Comparison of ENCODE assay signal across 28 cellular contexts in the genomic region with DNA sequence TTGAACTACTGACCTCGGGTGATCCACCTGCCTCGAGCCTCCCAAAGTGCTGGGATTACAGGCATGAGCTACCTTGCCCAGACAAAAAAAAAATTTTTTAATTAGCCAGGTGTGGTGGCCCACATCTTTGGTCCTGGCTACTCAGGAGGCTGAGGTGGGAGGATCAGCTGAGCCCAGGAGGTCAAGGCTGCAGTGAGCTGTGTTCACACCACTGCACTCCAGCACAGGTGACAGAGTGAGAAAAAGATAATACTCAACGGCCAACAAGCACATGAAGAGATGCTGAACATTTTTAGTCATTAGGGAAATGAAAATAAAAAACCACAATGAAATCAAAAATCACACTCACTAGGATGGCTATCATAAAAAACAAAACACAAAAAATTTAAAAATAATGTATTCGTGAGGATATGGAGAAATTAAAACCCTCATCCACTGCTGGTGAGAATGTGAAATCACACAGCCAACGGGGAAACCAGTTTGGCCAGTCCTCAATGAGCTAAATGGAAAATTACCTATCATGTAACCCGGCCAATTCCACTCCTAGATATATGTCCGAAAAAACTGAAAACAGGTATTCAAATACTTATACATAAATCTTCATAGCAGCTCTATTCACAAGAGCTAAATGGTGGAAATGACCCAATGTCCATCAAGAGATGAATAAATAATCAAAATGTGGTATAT. TPM values are rescaled to one million over a fixed set of nuclear protein-coding genes. Genes with fewer than 3 reads are reported as not detected.
DNase-seq lines count a peak whose midpoint lies in the region; ATAC-seq and TF ChIP-seq lines count a peak whose summit lies in the region.
"Had no signal": no experiment of that assay in that cellular context is flagged by ENCODE, and none has a peak within 500 bp of the region (broad histone marks: within the 10 kb centered on the region; RNA-seq: fewer than 3 reads in every experiment).

No MANE protein-coding gene starts in this region.

- DNase-seq in left ventricle myocardium inferior, result no peak
- no peak for DNase-seq in heart right ventricle
- DNase-seq in chondrocyte (ENCODE audit: low spot score), result no peak
- no peak for DNase-seq in osteocyte (ENCODE audit: extremely low spot score, unreplicated experiment)
- no peak for DNase-seq in vagina (ENCODE audit: extremely low spot score in 2 of 2)
- DNase-seq: activated CD8-positive, alpha-beta T cell treated with anti-CD3 and anti-CD28 coated beads, Interleukin-2, amount 10 ng/mL, durations not matched to agents 7 days and 5 days; activated T-cell treated with anti-CD3 and anti-CD28 coated beads, Interleukin-2, amount 50 U/mL, for 4 hours; brain microvascular endothelial cell; DMS 273 treated with DMSO at 0.1 percent for 48 hours; foreskin melanocyte; GF-D8; H7; MG63; midbrain; NCI-H1694; NCI-H82; right cardiac atrium had no signal

- TF ChIP-seq POLR2A in vagina (IDR thresholded peaks at IDR 0.05), result no peak

- no peaks in the 10 kb centered on the region for H3K9me3 Mint-ChIP-seq in chondrocyte (ENCODE audit: low read depth)
- peaks cover 3% of the 10 kb centered on the region for H3K9me3 Mint-ChIP-seq in osteocyte (ENCODE audit: unreplicated experiment)
- H3K9me3 Mint-ChIP-seq: activated naive CD4-positive, alpha-beta T cell treated with anti-CD3 and anti-CD28 coated beads, Interleukin-2, amount 50 U/mL, for 24 hours; activated T-cell treated with anti-CD3 and anti-CD28 coated beads, Interleukin-2, amount 50 U/mL, for 4 hours; stimulated activated effector memory CD8-positive, alpha-beta T cell treated with anti-CD3 and anti-CD28 coated beads, Interleukin-12 subunit alpha, Interleukin-12 subunit beta, amount 100 ng/mL, for 72 hours had no signal

- H3K9me3 ChIP-seq in left ventricle myocardium inferior (replicated peaks) (no peaks in the 10 kb centered on the region), heart right ventricle (no peaks in the 10 kb centered on the region), vagina (no peaks in the 10 kb centered on the region)
- H3K9me3 ChIP-seq: MG63, SJSA1, tibial nerve had no signal

- ATAC-seq in heart right ventricle (no peak), HG03565 (IDR thresholded peaks at IDR 0.05; ENCODE audit: unreplicated experiment) (no peak), GM19397 (IDR thresholded peaks at IDR 0.05; ENCODE audit: unreplicated experiment) (no peak), HG02759 (IDR thresholded peaks at IDR 0.05; ENCODE audit: unreplicated experiment) (no peak)
- ATAC-seq: activated CD4-positive, CD25-positive, alpha-beta regulatory T cell treated with anti-CD3 and anti-CD28 coated beads, Interleukin-2, amount 50 U/mL, for 24 hours; activated CD8-positive, alpha-beta T cell treated with anti-CD3 and anti-CD28 coated beads, Interleukin-2, amount 10 ng/mL, durations not matched to agents 7 days and 5 days; activated T-cell treated with anti-CD3 and anti-CD28 coated beads, Interleukin-2, amount 50 U/mL, for 4 hours; Panc1; stimulated activated effector memory CD8-positive, alpha-beta T cell treated with anti-CD3 and anti-CD28 coated beads, Interleukin-12 subunit alpha, Interleukin-12 subunit beta, amount 100 ng/mL, for 72 hours had no signal

- H3K27ac ChIP-seq in left ventricle myocardium inferior (replicated peaks), result peak overlapping the region; percentile 21
- peak overlapping the region in 2 of 10 donors; percentile 22 to 57 for H3K27ac ChIP-seq in heart right ventricle
- H3K27ac ChIP-seq in vagina, result peak overlapping the region; percentile 18
- H3K27ac ChIP-seq: BLaER1 treated with 17β-estradiol and CSF1 and Interleukin-3, amounts not matched to agents 10 nM and 100 nM; neural progenitor cell; SJSA1 had no signal

- H3K4me3 Mint-ChIP-seq in chondrocyte (ENCODE audit: unreplicated experiment), result no peak overlapping the region
- no peak overlapping the region for H3K4me3 Mint-ChIP-seq in osteocyte (ENCODE audit: unreplicated experiment)
- H3K4me3 Mint-ChIP-seq: activated CD8-positive, alpha-beta T cell treated with anti-CD3 and anti-CD28 coated beads, Interleukin-2, amount 10 ng/mL, durations not matched to agents 7 days and 5 days; activated naive CD4-positive, alpha-beta T cell treated with anti-CD3 and anti-CD28 coated beads, Interleukin-2, amount 50 U/mL, for 24 hours; activated T-cell treated with anti-CD3 and anti-CD28 coated beads, Interleukin-2, amount 50 U/mL, for 4 hours; neural progenitor cell; stimulated activated effector memory CD8-positive, alpha-beta T cell treated with anti-CD3 and anti-CD28 coated beads, Interleukin-12 subunit alpha, Interleukin-12 subunit beta, amount 100 ng/mL, for 72 hours had no signal

- H3K36me3 ChIP-seq in left ventricle myocardium inferior (no peaks in the 10 kb centered on the region), heart right ventricle (no peaks in the 10 kb centered on the region), vagina (no peaks in the 10 kb centered on the region)
- H3K36me3 ChIP-seq: brain microvascular endothelial cell, MG63, neural progenitor cell, tibial nerve had no signal

- H3K27ac Mint-ChIP-seq in chondrocyte (ENCODE audit: unreplicated experiment) (peak overlapping the region; percentile 82), osteocyte (ENCODE audit: unreplicated experiment) (peak overlapping the region; percentile 89)
- H3K27ac Mint-ChIP-seq: activated CD8-positive, alpha-beta T cell treated with anti-CD3 and anti-CD28 coated beads, Interleukin-2, amount 10 ng/mL, durations not matched to agents 7 days and 5 days; activated naive CD4-positive, alpha-beta T cell treated with anti-CD3 and anti-CD28 coated beads, Interleukin-2, amount 50 U/mL, for 24 hours; neural progenitor cell; stimulated activated effector memory CD8-positive, alpha-beta T cell treated with anti-CD3 and anti-CD28 coated beads, Interleukin-12 subunit alpha, Interleukin-12 subunit beta, amount 100 ng/mL, for 72 hours had no signal

- H3K4me1 Mint-ChIP-seq in chondrocyte (ENCODE audit: low read depth) (peaks cover 73% of the 10 kb centered on the region), osteocyte (ENCODE audit: unreplicated experiment) (peaks cover 68% of the 10 kb centered on the region)
- H3K4me1 Mint-ChIP-seq: activated naive CD4-positive, alpha-beta T cell treated with anti-CD3 and anti-CD28 coated beads, Interleukin-2, amount 50 U/mL, for 24 hours; stimulated activated effector memory CD8-positive, alpha-beta T cell treated with anti-CD3 and anti-CD28 coated beads, Interleukin-12 subunit alpha, Interleukin-12 subunit beta, amount 100 ng/mL, for 72 hours had no signal

- TF ChIP-seq CTCF in left ventricle myocardium inferior (IDR thresholded peaks at IDR 0.05; ENCODE audit: borderline replicate concordance), result no peak
- TF ChIP-seq CTCF in heart right ventricle (IDR thresholded peaks at IDR 0.05), result no peak
- TF ChIP-seq CTCF in chondrocyte (IDR thresholded peaks at IDR 0.05), result no peak
- TF ChIP-seq CTCF in osteocyte (IDR thresholded peaks at IDR 0.05), result no peak
- TF ChIP-seq CTCF in vagina (IDR thresholded peaks at IDR 0.05), result no peak

- H3K36me3 Mint-ChIP-seq in chondrocyte (ENCODE audit: low read depth) (no peaks in the 10 kb centered on the region), osteocyte (ENCODE audit: unreplicated experiment) (peaks cover 8% of the 10 kb centered on the region)
- H3K36me3 Mint-ChIP-seq: activated naive CD4-positive, alpha-beta T cell treated with anti-CD3 and anti-CD28 coated beads, Interleukin-2, amount 50 U/mL, for 24 hours; stimulated activated effector memory CD8-positive, alpha-beta T cell treated with anti-CD3 and anti-CD28 coated beads, Interleukin-12 subunit alpha, Interleukin-12 subunit beta, amount 100 ng/mL, for 72 hours had no signal

- H3K27me3 Mint-ChIP-seq in chondrocyte (ENCODE audit: low read depth), result no peaks in the 10 kb centered on the region
- H3K27me3 Mint-ChIP-seq in osteocyte (ENCODE audit: unreplicated experiment), result no peaks in the 10 kb centered on the region
- H3K27me3 Mint-ChIP-seq: activated naive CD4-positive, alpha-beta T cell treated with anti-CD3 and anti-CD28 coated beads, Interleukin-2, amount 50 U/mL, for 24 hours had no signal

- H3K4me1 ChIP-seq in left ventricle myocardium inferior (peaks cover 56% of the 10 kb centered on the region), heart right ventricle (peaks cover 3 to 54% (median 21%) of the 10 kb centered on the region in 9 donors), vagina (peaks cover 40% of the 10 kb centered on the region)
- H3K4me1 ChIP-seq: BLaER1 treated with 17β-estradiol and CSF1 and Interleukin-3, amounts not matched to agents 10 nM and 100 nM had no signal

- no peaks in the 10 kb centered on the region for H3K27me3 ChIP-seq in left ventricle myocardium inferior (ENCODE audit: low read depth)
- no peaks in the 10 kb centered on the region for H3K27me3 ChIP-seq in heart right ventricle
- H3K27me3 ChIP-seq in vagina, result no peaks in the 10 kb centered on the region
- H3K27me3 ChIP-seq: BLaER1 treated with 17β-estradiol and CSF1 and Interleukin-3, amounts not matched to agents 10 nM and 100 nM; brain microvascular endothelial cell; MG63; neural progenitor cell; SJSA1; tibial nerve had no signal

- H3K4me3 ChIP-seq in left ventricle myocardium inferior, result no peak overlapping the region
- H3K4me3 ChIP-seq in heart right ventricle, result no peak overlapping the region
- no peak overlapping the region for H3K4me3 ChIP-seq in vagina
- H3K4me3 ChIP-seq: BLaER1 treated with 17β-estradiol and CSF1 and Interleukin-3, amounts not matched to agents 10 nM and 100 nM; MG63; neural progenitor cell; SJSA1; tibial nerve had no signal

- intact Hi-C loops in left ventricle myocardium inferior (cut with micrococcal nuclease), result no loop called here
- intact Hi-C loops in heart right ventricle (cut with DNase I), result loop anchor here in 1 of 10 donors (2.0 kb wide), 1 partner anchor 15 kb away; no protein-coding TSS in a partner anchor
- intact Hi-C loops in vagina (cut with DNase I), result no loop called here

- WGBS in heart right ventricle, 2 donors, result 89 to 91% methylated on average over 7 of the region's 7 CpGs

RNA-seq across cellular contexts. Expression of gene ENAH, which starts 41.2 kb away (rescaled TPM):
- total RNA-seq in left ventricle myocardium inferior (78.6 TPM), heart right ventricle (100 to 1,000 TPM in 6 of 10 donors, 10 to 100 TPM in 4; 63.3 to 201 (median 115) TPM), chondrocyte (208 to 457 TPM (median 434 TPM) in 3 replicates), osteocyte (232 and 233 TPM in 2 replicates), vagina (62.4 TPM)
- 10 to 100 TPM; 12.4 to 16.4 TPM for polyA plus RNA-seq in heart right ventricle
- total RNA-seq: activated CD8-positive, alpha-beta T cell treated with anti-CD3 and anti-CD28 coated beads, Interleukin-2, amount 10 ng/mL, durations not matched to agents 7 days and 5 days had no signal
